Comparison of ENCODE assay signal across 9 cellular contexts in the genomic region with DNA sequence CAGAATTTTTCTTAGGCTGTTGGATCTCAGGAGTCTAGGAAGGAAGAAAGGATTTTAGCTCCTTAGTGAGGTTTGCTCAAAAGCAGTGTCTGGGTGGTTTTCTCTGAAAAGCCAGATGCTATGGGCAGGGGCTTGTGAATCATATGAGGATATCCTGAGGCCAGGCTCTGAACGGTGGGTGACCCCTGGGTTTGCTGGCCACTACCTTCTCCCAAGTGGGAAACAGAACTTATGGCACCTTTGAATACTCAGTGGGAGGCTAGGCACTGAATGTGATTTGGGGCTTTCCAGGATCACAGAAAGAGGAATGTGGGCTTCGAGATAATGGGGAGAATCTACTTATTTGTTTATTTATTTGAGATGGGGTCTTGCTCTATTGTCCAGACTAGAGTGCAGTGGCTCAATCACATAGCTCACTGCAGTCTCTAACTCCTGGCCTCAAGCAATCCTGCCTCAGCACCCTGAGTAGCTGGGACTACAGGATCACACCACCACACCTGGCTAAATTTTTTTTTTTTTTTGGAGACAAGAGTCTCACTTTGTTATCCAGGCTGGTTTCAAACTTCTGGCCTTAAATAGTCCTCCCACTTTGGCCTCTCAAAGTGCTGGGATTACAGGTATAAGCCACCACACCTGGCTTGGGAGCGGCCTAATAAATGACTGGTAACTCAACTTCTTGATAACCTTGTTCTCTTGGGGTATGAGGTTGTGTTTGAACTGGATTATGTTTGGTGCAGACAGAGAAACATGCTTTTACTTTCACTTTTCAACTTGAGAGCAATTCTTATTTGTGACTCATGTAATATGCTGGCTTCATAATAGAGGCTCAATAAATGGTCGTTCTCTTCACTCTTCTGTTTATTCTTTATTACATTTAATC.
DNase-seq lines count a peak whose midpoint lies in the region; ATAC-seq and TF ChIP-seq lines count a peak whose summit lies in the region.
"Had no signal": no experiment of that assay in that cellular context is flagged by ENCODE, and none has a peak within 500 bp of the region (broad histone marks: within the 10 kb centered on the region; RNA-seq: fewer than 3 reads in every experiment).

No MANE protein-coding gene starts in this region.

- H3K27me3 Mint-ChIP-seq in activated CD8-positive, alpha-beta memory T cell treated with anti-CD3 and anti-CD28 coated beads, Interleukin-2, amount 10 ng/mL, durations not matched to agents 7 days and 5 days: peaks cover 3% of the 10 kb centered on the region
- peaks cover 3% of the 10 kb centered on the region for H3K27me3 Mint-ChIP-seq in activated T-helper 17 cell treated with anti-CD3 and anti-CD28 coated beads, Interleukin-2, amount 50 U/mL, for 72 hours

- peak overlapping the region; percentile 48 to 67 (median 61) for H3K27ac ChIP-seq in thyroid gland

- no peak overlapping the region for H3K4me3 Mint-ChIP-seq in activated CD8-positive, alpha-beta memory T cell treated with anti-CD3 and anti-CD28 coated beads, Interleukin-2, amount 10 ng/mL, durations not matched to agents 7 days and 5 days
- no peak overlapping the region for H3K4me3 Mint-ChIP-seq in activated T-helper 17 cell treated with anti-CD3 and anti-CD28 coated beads, Interleukin-2, amount 50 U/mL, for 72 hours
- H3K4me3 Mint-ChIP-seq: stimulated activated naive B cell treated with anti-CD40 and anti-IgM and Interleukin-4, amounts not matched to agents 10 μg/mL and 1 μg/mL and 100 μg/mL, for 72 hours had no signal

- 77 to 83% methylated on average over 4 of the region's 4 CpGs for WGBS in thyroid gland, 2 donors

- ATAC-seq in activated CD8-positive, alpha-beta memory T cell treated with anti-CD3 and anti-CD28 coated beads, Interleukin-2, amount 10 ng/mL, durations not matched to agents 7 days and 5 days: peak; percentile 42
- peak; percentile 23 for ATAC-seq in activated T-helper 17 cell treated with anti-CD3 and anti-CD28 coated beads, Interleukin-2, amount 50 U/mL, for 72 hours (replicated peaks)

- no peak for DNase-seq in activated CD8-positive, alpha-beta memory T cell treated with anti-CD3 and anti-CD28 coated beads, Interleukin-2, amount 10 ng/mL, durations not matched to agents 7 days and 5 days
- DNase-seq in activated CD8-positive, alpha-beta memory T cell treated with anti-CD3 and anti-CD28 coated beads, Interleukin-2, amount 50 U/mL, for 4 hours: no peak
- DNase-seq in islet precursor cell (peak; percentile 38), thyroid gland (no peak), ureter (ENCODE audit: low spot score) (no peak), pons (ENCODE audit: low spot score) (no peak), T1000 (lab: John Stamatoyannopoulos, UW) (no peak)
- DNase-seq: stimulated activated naive B cell treated with anti-CD40 and anti-IgM and Interleukin-4, amounts not matched to agents 10 μg/mL and 1 μg/mL and 100 μg/mL, for 72 hours had no signal

- no peak for TF ChIP-seq POLR2A in thyroid gland (IDR thresholded peaks at IDR 0.05)

- CTCF ChIA-PET in activated CD8-positive, alpha-beta memory T cell treated with anti-CD3 and anti-CD28 coated beads, Interleukin-2, amount 10 ng/mL, durations not matched to agents 7 days and 5 days (lab: Charles Lee): interaction anchor here (2.8 kb wide), 1 partner anchor 1496 kb away, joined by 8 read pairs; no protein-coding TSS in a partner anchor

- intact Hi-C loops in thyroid gland (cut with DNase I): no loop called here

- H3K36me3 Mint-ChIP-seq in activated CD8-positive, alpha-beta memory T cell treated with anti-CD3 and anti-CD28 coated beads, Interleukin-2, amount 10 ng/mL, durations not matched to agents 7 days and 5 days: no peaks in the 10 kb centered on the region
- no peaks in the 10 kb centered on the region for H3K36me3 Mint-ChIP-seq in activated T-helper 17 cell treated with anti-CD3 and anti-CD28 coated beads, Interleukin-2, amount 50 U/mL, for 72 hours (ENCODE audit: low read depth)
- H3K36me3 Mint-ChIP-seq: stimulated activated naive B cell treated with anti-CD40 and anti-IgM and Interleukin-4, amounts not matched to agents 10 μg/mL and 1 μg/mL and 100 μg/mL, for 72 hours had no signal

- no peak overlapping the region for H3K4me3 ChIP-seq in thyroid gland (replicated peaks in 1 of 3)

- no peak overlapping the region for H3K27ac Mint-ChIP-seq in activated CD8-positive, alpha-beta memory T cell treated with anti-CD3 and anti-CD28 coated beads, Interleukin-2, amount 10 ng/mL, durations not matched to agents 7 days and 5 days
- no peak overlapping the region for H3K27ac Mint-ChIP-seq in activated T-helper 17 cell treated with anti-CD3 and anti-CD28 coated beads, Interleukin-2, amount 50 U/mL, for 72 hours
- H3K27ac Mint-ChIP-seq: stimulated activated naive B cell treated with anti-CD40 and anti-IgM and Interleukin-4, amounts not matched to agents 10 μg/mL and 1 μg/mL and 100 μg/mL, for 72 hours had no signal

- H3K9me3 ChIP-seq in thyroid gland: no peaks in the 10 kb centered on the region

- H3K36me3 ChIP-seq in thyroid gland: no peaks in the 10 kb centered on the region

- TF ChIP-seq CTCF in thyroid gland (IDR thresholded peaks at IDR 0.05): no peak

- no peaks in the 10 kb centered on the region for H3K27me3 ChIP-seq in thyroid gland

- H3K4me1 ChIP-seq in thyroid gland: peaks cover 0 to 27% of the 10 kb centered on the region in 2 donors

- H3K4me1 Mint-ChIP-seq in activated CD8-positive, alpha-beta memory T cell treated with anti-CD3 and anti-CD28 coated beads, Interleukin-2, amount 10 ng/mL, durations not matched to agents 7 days and 5 days: peaks cover 4% of the 10 kb centered on the region
- peaks cover 5% of the 10 kb centered on the region for H3K4me1 Mint-ChIP-seq in activated T-helper 17 cell treated with anti-CD3 and anti-CD28 coated beads, Interleukin-2, amount 50 U/mL, for 72 hours

- peaks cover 2% of the 10 kb centered on the region for H3K9me3 Mint-ChIP-seq in activated CD8-positive, alpha-beta memory T cell treated with anti-CD3 and anti-CD28 coated beads, Interleukin-2, amount 10 ng/mL, durations not matched to agents 7 days and 5 days (ENCODE audit: low read depth)
- peaks cover 3% of the 10 kb centered on the region for H3K9me3 Mint-ChIP-seq in activated T-helper 17 cell treated with anti-CD3 and anti-CD28 coated beads, Interleukin-2, amount 50 U/mL, for 72 hours
